In the genomic region with DNA sequence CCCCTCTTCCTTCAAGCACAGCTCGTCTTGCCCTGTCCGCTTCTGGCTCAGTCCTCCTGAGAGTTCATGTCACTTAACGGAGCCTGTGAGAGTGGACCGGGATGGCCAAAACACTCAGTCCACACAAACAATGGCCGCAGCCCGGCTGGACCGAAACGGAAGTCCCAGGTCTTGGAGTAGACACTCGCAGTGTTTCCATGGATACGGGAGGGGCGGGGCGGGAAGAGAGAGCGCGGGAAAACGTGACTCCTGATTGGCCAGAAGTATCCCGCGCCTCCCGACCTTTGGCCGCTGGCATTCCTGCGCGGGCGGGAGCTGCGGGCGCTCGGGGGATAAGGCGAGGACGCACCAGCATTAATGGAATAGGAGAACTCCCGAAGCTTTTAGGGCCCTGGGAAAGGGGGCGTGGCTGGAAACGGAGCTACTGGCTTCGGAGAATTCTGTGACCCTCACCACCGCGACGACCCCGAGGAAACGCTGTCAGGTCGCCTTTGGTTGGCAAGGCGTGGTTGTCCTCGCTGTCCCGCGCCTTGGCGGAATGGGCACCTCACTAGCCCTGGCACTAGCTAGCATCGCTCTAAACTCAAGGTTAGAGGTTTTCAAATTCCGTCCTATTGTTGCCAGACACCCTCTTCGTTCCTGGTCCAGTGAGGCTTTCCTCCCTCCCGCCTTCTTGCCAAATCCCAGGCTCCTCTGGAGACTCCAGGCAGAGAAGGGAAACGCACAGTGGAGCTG, we compare ENCODE assay signal across 1 cellular context.
TF ChIP-seq lines count a peak whose summit lies in the region.

A gene with protein sequence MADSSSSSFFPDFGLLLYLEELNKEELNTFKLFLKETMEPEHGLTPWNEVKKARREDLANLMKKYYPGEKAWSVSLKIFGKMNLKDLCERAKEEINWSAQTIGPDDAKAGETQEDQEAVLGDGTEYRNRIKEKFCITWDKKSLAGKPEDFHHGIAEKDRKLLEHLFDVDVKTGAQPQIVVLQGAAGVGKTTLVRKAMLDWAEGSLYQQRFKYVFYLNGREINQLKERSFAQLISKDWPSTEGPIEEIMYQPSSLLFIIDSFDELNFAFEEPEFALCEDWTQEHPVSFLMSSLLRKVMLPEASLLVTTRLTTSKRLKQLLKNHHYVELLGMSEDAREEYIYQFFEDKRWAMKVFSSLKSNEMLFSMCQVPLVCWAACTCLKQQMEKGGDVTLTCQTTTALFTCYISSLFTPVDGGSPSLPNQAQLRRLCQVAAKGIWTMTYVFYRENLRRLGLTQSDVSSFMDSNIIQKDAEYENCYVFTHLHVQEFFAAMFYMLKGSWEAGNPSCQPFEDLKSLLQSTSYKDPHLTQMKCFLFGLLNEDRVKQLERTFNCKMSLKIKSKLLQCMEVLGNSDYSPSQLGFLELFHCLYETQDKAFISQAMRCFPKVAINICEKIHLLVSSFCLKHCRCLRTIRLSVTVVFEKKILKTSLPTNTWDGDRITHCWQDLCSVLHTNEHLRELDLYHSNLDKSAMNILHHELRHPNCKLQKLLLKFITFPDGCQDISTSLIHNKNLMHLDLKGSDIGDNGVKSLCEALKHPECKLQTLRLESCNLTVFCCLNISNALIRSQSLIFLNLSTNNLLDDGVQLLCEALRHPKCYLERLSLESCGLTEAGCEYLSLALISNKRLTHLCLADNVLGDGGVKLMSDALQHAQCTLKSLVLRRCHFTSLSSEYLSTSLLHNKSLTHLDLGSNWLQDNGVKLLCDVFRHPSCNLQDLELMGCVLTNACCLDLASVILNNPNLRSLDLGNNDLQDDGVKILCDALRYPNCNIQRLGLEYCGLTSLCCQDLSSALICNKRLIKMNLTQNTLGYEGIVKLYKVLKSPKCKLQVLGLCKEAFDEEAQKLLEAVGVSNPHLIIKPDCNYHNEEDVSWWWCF (plus strand): TSS at position 297 of the 735 bp plus-strand sequence. CDS start 18,108 bp downstream, outside the sequence.
A gene (minus strand): TSS at position 164 of the 735 bp plus-strand sequence. CDS start 17,511 bp downstream, outside the sequence.

TF ChIP-seq in HepG2, 621 proteins besides CTCF, POLR2A, EP300 and RAD21 (continued from another document and continues in another):
- TF ChIP-seq, protein P1, sequence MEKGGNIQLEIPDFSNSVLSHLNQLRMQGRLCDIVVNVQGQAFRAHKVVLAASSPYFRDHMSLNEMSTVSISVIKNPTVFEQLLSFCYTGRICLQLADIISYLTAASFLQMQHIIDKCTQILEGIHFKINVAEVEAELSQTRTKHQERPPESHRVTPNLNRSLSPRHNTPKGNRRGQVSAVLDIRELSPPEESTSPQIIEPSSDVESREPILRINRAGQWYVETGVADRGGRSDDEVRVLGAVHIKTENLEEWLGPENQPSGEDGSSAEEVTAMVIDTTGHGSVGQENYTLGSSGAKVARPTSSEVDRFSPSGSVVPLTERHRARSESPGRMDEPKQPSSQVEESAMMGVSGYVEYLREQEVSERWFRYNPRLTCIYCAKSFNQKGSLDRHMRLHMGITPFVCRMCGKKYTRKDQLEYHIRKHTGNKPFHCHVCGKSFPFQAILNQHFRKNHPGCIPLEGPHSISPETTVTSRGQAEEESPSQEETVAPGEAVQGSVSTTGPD (CRISPR knock-in tag; IDR thresholded peaks at IDR 0.05), result no peak
- no peak for TF ChIP-seq ZNF557 (CRISPR knock-in tag; IDR thresholded peaks at IDR 0.05)
- TF ChIP-seq HNRNPK (IDR thresholded peaks at IDR 0.05; ENCODE audit: low read depth, low read length, poor library complexity, severe bottlenecking), result no peak
- TF ChIP-seq ZNF605 (CRISPR knock-in tag; IDR thresholded peaks at IDR 0.05), result peak; percentile 84
- TF ChIP-seq, protein P2, sequence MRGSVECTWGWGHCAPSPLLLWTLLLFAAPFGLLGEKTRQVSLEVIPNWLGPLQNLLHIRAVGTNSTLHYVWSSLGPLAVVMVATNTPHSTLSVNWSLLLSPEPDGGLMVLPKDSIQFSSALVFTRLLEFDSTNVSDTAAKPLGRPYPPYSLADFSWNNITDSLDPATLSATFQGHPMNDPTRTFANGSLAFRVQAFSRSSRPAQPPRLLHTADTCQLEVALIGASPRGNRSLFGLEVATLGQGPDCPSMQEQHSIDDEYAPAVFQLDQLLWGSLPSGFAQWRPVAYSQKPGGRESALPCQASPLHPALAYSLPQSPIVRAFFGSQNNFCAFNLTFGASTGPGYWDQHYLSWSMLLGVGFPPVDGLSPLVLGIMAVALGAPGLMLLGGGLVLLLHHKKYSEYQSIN (CRISPR knock-in tag; IDR thresholded peaks at IDR 0.05; ENCODE audit: borderline replicate concordance), result no peak
- 0 out of 2 replicates have a peak, but pooled peaks have one; percentile 31 for TF ChIP-seq WIZ (CRISPR knock-in tag; IDR thresholded peaks at IDR 0.05)
- no peak for TF ChIP-seq EZH2 (conservative IDR thresholded peaks at IDR 0.05; ENCODE audit: low read depth, low read length)
- TF ChIP-seq DMAP1 (CRISPR knock-in tag; IDR thresholded peaks at IDR 0.05), result no peak
- no peak for TF ChIP-seq SIN3B (IDR thresholded peaks at IDR 0.05; ENCODE audit: low read length)
- peak; percentile 79 for TF ChIP-seq SAP130 (CRISPR knock-in tag; IDR thresholded peaks at IDR 0.05; ENCODE audit: low read depth)
- no peak for TF ChIP-seq ZNF143 (CRISPR knock-in tag; IDR thresholded peaks at IDR 0.05)
- TF ChIP-seq, protein P3, sequence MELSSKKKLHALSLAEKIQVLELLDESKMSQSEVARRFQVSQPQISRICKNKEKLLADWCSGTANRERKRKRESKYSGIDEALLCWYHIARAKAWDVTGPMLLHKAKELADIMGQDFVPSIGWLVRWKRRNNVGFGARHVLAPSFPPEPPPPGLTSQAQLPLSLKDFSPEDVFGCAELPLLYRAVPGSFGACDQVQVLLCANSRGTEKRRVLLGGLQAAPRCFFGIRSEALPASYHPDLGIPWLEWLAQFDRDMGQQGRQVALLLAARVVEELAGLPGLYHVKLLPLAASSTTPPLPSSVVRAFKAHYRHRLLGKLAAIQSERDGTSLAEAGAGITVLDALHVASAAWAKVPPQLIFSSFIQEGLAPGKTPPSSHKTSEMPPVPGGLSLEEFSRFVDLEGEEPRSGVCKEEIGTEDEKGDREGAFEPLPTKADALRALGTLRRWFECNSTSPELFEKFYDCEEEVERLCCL (CRISPR knock-in tag; IDR thresholded peaks at IDR 0.05; ENCODE audit: borderline replicate concordance), result no peak
- TF ChIP-seq NR2C2 (CRISPR knock-in tag; IDR thresholded peaks at IDR 0.05; ENCODE audit: borderline replicate concordance), result peak; percentile 57; the same call in 1 of the 2 replicates
- no peak for TF ChIP-seq PAWR (CRISPR knock-in tag; IDR thresholded peaks at IDR 0.05; ENCODE audit: borderline replicate concordance)
- TF ChIP-seq ZNF674 (CRISPR knock-in tag; IDR thresholded peaks at IDR 0.05; ENCODE audit: low read depth), result no peak
- peak; percentile 54; the same call in 1 of the 2 replicates for TF ChIP-seq ZNF350 (CRISPR knock-in tag; IDR thresholded peaks at IDR 0.05; ENCODE audit: borderline replicate concordance, low read depth)
- no peak for TF ChIP-seq NFATC3 (CRISPR knock-in tag; IDR thresholded peaks at IDR 0.05)
- no peak; the same call in 1 of the 2 replicates for TF ChIP-seq ZNF564 (CRISPR knock-in tag; IDR thresholded peaks at IDR 0.05)
- TF ChIP-seq, protein P4, sequence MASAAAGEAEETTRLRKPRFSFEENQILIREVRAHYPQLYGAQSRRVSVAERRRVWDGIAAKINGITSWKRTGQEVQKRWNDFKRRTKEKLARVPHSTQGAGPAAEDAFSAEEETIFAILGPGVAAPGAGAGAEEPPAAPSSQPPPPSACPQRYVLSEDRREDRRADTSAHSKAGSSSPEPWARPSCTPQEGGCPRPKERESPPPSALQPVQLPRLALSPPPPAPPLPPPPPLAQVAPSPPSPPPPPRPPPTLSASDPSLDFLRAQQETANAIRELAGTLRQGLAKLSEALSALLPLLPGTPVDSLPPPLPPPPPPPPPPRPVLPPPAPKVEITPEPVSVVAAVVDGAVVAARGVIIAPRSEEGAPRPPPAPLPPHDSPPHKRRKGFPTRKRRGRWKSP (CRISPR knock-in tag; IDR thresholded peaks at IDR 0.05), result 0 out of 2 replicates have a peak, but pooled peaks have one; percentile 30
- TF ChIP-seq, protein P5, sequence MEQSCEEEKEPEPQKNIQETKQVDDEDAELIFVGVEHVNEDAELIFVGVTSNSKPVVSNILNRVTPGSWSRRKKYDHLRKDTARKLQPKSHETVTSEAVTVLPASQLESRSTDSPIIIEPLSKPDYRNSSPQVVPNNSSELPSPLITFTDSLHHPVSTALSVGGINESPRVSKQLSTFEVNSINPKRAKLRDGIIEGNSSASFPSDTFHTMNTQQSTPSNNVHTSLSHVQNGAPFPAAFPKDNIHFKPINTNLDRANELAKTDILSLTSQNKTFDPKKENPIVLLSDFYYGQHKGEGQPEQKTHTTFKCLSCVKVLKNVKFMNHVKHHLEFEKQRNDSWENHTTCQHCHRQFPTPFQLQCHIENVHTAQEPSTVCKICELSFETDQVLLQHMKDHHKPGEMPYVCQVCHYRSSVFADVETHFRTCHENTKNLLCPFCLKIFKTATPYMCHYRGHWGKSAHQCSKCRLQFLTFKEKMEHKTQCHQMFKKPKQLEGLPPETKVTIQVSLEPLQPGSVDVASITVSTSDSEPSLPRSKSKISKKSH (CRISPR knock-in tag; IDR thresholded peaks at IDR 0.05; ENCODE audit: borderline replicate concordance), result no peak
- no peak for TF ChIP-seq KDM3A (CRISPR knock-in tag; IDR thresholded peaks at IDR 0.05; ENCODE audit: low read depth)
- TF ChIP-seq, protein P6, sequence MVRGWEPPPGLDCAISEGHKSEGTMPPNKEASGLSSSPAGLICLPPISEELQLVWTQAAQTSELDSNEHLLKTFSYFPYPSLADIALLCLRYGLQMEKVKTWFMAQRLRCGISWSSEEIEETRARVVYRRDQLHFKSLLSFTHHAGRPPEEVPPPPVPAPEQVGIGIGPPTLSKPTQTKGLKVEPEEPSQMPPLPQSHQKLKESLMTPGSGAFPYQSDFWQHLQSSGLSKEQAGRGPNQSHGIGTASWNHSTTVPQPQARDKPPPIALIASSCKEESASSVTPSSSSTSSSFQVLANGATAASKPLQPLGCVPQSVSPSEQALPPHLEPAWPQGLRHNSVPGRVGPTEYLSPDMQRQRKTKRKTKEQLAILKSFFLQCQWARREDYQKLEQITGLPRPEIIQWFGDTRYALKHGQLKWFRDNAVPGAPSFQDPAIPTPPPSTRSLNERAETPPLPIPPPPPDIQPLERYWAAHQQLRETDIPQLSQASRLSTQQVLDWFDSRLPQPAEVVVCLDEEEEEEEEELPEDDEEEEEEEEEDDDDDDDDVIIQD (CRISPR knock-in tag; IDR thresholded peaks at IDR 0.05; ENCODE audit: low read depth), result no peak; the same call in 1 of the 2 replicates
- TF ChIP-seq HNRNPL (IDR thresholded peaks at IDR 0.05; ENCODE audit: low read depth, low read length), result no peak
- no peak for TF ChIP-seq FOXO1 (CRISPR knock-in tag; IDR thresholded peaks at IDR 0.05)
- TF ChIP-seq STAG1 (CRISPR knock-in tag; IDR thresholded peaks at IDR 0.05), result no peak
- TF ChIP-seq HOXA3 (CRISPR knock-in tag; IDR thresholded peaks at IDR 0.05), result peak; percentile 69; the same call in 1 of the 2 replicates
- TF ChIP-seq CBX1 (IDR thresholded peaks at IDR 0.05; ENCODE audit: low read depth), result peak; percentile 86
- peak; percentile 44; the same call in 1 of the 2 replicates for TF ChIP-seq CBFB (CRISPR knock-in tag; IDR thresholded peaks at IDR 0.05)
- TF ChIP-seq, protein P7, sequence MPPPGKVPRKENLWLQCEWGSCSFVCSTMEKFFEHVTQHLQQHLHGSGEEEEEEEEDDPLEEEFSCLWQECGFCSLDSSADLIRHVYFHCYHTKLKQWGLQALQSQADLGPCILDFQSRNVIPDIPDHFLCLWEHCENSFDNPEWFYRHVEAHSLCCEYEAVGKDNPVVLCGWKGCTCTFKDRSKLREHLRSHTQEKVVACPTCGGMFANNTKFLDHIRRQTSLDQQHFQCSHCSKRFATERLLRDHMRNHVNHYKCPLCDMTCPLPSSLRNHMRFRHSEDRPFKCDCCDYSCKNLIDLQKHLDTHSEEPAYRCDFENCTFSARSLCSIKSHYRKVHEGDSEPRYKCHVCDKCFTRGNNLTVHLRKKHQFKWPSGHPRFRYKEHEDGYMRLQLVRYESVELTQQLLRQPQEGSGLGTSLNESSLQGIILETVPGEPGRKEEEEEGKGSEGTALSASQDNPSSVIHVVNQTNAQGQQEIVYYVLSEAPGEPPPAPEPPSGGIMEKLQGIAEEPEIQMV (CRISPR knock-in tag; IDR thresholded peaks at IDR 0.05; ENCODE audit: low read depth), result no peak
- TF ChIP-seq, protein P8, sequence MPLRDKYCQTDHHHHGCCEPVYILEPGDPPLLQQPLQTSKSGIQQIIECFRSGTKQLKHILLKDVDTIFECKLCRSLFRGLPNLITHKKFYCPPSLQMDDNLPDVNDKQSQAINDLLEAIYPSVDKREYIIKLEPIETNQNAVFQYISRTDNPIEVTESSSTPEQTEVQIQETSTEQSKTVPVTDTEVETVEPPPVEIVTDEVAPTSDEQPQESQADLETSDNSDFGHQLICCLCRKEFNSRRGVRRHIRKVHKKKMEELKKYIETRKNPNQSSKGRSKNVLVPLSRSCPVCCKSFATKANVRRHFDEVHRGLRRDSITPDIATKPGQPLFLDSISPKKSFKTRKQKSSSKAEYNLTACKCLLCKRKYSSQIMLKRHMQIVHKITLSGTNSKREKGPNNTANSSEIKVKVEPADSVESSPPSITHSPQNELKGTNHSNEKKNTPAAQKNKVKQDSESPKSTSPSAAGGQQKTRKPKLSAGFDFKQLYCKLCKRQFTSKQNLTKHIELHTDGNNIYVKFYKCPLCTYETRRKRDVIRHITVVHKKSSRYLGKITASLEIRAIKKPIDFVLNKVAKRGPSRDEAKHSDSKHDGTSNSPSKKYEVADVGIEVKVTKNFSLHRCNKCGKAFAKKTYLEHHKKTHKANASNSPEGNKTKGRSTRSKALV (CRISPR knock-in tag; IDR thresholded peaks at IDR 0.05), result no peak
- TF ChIP-seq, protein P9, sequence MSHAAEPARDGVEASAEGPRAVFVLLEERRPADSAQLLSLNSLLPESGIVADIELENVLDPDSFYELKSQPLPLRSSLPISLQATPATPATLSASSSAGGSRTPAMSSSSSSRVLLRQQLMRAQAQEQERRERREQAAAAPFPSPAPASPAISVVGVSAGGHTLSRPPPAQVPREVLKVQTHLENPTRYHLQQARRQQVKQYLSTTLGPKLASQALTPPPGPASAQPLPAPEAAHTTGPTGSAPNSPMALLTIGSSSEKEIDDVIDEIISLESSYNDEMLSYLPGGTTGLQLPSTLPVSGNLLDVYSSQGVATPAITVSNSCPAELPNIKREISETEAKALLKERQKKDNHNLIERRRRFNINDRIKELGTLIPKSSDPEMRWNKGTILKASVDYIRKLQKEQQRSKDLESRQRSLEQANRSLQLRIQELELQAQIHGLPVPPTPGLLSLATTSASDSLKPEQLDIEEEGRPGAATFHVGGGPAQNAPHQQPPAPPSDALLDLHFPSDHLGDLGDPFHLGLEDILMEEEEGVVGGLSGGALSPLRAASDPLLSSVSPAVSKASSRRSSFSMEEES (CRISPR knock-in tag; IDR thresholded peaks at IDR 0.05), result 0 out of 2 replicates have a peak, but pooled peaks have one; percentile 30
- TF ChIP-seq, protein P10, sequence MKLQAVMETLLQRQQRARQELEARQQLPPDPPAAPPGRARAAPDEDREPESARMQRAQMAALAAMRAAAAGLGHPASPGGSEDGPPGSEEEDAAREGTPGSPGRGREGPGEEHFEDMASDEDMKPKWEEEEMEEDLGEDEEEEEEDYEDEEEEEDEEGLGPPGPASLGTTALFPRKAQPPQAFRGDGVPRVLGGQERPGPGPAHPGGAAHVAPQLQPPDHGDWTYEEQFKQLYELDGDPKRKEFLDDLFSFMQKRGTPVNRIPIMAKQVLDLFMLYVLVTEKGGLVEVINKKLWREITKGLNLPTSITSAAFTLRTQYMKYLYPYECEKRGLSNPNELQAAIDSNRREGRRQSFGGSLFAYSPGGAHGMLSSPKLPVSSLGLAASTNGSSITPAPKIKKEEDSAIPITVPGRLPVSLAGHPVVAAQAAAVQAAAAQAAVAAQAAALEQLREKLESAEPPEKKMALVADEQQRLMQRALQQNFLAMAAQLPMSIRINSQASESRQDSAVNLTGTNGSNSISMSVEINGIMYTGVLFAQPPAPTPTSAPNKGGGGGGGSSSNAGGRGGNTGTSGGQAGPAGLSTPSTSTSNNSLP (IDR thresholded peaks at IDR 0.05; ENCODE audit: low read depth, low read length), result no peak
- TF ChIP-seq BHLHE40 (IDR thresholded peaks at IDR 0.05; ENCODE audit: low read length), result no peak
